In the genomic region with DNA sequence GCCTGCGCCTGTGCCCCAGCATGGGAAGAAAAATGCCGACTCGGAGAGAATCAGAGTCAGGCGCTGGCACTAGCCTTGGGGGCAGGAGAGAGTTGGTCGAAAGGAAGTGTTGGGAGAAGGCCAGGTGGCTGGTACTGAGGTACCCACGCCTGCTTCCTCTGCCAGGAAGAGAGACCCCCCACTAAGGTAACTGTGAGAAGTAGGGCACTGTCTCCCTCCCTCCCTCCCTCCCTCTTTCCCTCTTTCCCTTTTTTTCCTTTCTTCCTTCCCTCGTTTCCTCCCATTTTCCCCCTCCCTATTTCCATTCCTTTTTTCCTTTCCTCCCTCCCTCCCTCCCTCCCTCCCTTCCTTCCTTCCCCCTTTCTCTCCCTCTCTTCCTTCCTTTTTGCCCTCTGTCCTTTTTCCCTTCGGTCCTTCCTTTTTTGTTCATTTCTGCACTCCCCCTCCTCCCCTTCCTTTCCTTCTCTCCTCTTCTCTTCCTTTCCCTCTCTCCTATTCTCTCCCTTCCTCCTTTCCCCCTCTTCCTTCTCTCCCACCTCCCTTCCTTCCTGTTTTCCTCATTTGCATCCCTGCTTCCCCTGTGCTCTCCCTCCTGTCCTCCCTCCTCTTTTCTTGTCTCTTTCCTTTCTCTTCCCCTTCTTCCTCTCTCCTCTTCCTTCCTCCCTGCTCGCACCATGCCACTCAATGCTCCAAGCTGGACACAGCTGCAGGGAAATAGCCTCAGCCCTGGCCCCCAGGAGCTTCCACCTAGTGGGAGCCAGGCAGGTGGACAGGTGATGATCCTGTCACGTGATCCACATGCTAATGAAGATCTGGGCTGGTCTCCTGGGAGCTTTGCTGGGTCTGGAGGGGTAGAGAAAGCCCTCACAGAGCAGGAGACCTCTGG, we compare ENCODE assay signal across 1 cellular context.
A peak's percentile ranks its signal among the peaks of the same experiment; 100 is the strongest.
TF ChIP-seq lines count a peak whose summit lies in the region.

No MANE protein-coding gene starts in this region.

TF ChIP-seq in K562, 482 proteins besides CTCF, POLR2A, EP300 and RAD21 (continued from another document):
- TF ChIP-seq SNIP1 (IDR thresholded peaks at IDR 0.05; ENCODE audit: low read depth) (no peak), MXI1 (IDR thresholded peaks at IDR 0.05; ENCODE audit: low read depth, low read length) (no peak), HNRNPH1 (optimal IDR thresholded peaks at IDR 0.05; ENCODE audit: low read depth, low read length) (no peak)
- TF ChIP-seq, protein P1, sequence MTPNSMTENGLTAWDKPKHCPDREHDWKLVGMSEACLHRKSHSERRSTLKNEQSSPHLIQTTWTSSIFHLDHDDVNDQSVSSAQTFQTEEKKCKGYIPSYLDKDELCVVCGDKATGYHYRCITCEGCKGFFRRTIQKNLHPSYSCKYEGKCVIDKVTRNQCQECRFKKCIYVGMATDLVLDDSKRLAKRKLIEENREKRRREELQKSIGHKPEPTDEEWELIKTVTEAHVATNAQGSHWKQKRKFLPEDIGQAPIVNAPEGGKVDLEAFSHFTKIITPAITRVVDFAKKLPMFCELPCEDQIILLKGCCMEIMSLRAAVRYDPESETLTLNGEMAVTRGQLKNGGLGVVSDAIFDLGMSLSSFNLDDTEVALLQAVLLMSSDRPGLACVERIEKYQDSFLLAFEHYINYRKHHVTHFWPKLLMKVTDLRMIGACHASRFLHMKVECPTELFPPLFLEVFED (CRISPR knock-in tag; conservative IDR thresholded peaks at IDR 0.05) = 0 out of 2 replicates have a peak, but pooled peaks have one; percentile 24
- TF ChIP-seq, protein P2, sequence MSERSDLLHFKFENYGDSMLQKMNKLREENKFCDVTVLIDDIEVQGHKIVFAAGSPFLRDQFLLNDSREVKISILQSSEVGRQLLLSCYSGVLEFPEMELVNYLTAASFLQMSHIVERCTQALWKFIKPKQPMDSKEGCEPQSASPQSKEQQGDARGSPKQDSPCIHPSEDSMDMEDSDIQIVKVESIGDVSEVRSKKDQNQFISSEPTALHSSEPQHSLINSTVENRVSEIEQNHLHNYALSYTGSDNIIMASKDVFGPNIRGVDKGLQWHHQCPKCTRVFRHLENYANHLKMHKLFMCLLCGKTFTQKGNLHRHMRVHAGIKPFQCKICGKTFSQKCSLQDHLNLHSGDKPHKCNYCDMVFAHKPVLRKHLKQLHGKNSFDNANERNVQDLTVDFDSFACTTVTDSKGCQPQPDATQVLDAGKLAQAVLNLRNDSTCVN (CRISPR knock-in tag; IDR thresholded peaks at IDR 0.05) = 0 out of 2 replicates have a peak, but pooled peaks have one; percentile 34
- TF ChIP-seq, protein P3, sequence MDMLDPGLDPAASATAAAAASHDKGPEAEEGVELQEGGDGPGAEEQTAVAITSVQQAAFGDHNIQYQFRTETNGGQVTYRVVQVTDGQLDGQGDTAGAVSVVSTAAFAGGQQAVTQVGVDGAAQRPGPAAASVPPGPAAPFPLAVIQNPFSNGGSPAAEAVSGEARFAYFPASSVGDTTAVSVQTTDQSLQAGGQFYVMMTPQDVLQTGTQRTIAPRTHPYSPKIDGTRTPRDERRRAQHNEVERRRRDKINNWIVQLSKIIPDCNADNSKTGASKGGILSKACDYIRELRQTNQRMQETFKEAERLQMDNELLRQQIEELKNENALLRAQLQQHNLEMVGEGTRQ (CRISPR knock-in tag; IDR thresholded peaks at IDR 0.05) = peak; percentile 47; the same call in 1 of the 2 replicates
- TF ChIP-seq, protein P4, sequence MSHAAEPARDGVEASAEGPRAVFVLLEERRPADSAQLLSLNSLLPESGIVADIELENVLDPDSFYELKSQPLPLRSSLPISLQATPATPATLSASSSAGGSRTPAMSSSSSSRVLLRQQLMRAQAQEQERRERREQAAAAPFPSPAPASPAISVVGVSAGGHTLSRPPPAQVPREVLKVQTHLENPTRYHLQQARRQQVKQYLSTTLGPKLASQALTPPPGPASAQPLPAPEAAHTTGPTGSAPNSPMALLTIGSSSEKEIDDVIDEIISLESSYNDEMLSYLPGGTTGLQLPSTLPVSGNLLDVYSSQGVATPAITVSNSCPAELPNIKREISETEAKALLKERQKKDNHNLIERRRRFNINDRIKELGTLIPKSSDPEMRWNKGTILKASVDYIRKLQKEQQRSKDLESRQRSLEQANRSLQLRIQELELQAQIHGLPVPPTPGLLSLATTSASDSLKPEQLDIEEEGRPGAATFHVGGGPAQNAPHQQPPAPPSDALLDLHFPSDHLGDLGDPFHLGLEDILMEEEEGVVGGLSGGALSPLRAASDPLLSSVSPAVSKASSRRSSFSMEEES (CRISPR knock-in tag; IDR thresholded peaks at IDR 0.05) = peak; percentile 78
- TF ChIP-seq, protein P5, sequence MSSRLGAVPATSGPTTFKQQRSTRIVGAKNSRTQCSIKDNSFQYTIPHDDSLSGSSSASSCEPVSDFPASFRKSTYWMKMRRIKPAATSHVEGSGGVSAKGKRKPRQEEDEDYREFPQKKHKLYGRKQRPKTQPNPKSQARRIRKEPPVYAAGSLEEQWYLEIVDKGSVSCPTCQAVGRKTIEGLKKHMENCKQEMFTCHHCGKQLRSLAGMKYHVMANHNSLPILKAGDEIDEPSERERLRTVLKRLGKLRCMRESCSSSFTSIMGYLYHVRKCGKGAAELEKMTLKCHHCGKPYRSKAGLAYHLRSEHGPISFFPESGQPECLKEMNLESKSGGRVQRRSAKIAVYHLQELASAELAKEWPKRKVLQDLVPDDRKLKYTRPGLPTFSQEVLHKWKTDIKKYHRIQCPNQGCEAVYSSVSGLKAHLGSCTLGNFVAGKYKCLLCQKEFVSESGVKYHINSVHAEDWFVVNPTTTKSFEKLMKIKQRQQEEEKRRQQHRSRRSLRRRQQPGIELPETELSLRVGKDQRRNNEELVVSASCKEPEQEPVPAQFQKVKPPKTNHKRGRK (tag; IDR thresholded peaks at IDR 0.05) = 0 out of 2 replicates have a peak, but pooled peaks have one; percentile 33
